26 cellular contexts compared by ENCODE assay signal in genomic region chr11:65035579-65035978, GRCh38.
"Had no signal": no experiment of that assay in that cellular context is flagged by ENCODE, and none has a peak within 500 bp of the region (broad histone marks: within the 10 kb centered on the region; RNA-seq: fewer than 3 reads in every experiment).

No MANE protein-coding gene starts in this region.

- DNase-seq: activated CD4-positive, alpha-beta T cell treated with anti-CD3 and anti-CD28 coated beads for 1 hour; activated CD4-positive, alpha-beta T cell treated with anti-CD3 and anti-CD28 coated beads for 4 hours; activated CD4-positive, alpha-beta T cell treated with anti-CD3 and anti-CD28 coated beads, Interleukin-2, amount 10 ng/mL, durations not matched to agents 7 days and 5 days; activated CD4-positive, alpha-beta T cell treated with anti-CD3 and anti-CD28 coated beads, Interleukin-2, amount 50 U/mL, for 4 hours; activated CD8-positive, alpha-beta memory T cell treated with anti-CD3 and anti-CD28 coated beads for 24 hours; activated CD8-positive, alpha-beta T cell treated with anti-CD3 and anti-CD28 coated beads for 36 hours; activated effector memory CD4-positive, alpha-beta T cell treated with Interleukin-2 at 50 U/mL for 16 hours; activated gamma-delta T cell treated with Interleukin-2 at 50 U/mL for 16 hours; activated naive CD4-positive, alpha-beta T cell treated with anti-CD3 and anti-CD28 coated beads, Interleukin-2, amount 50 U/mL, for 16 hours; activated naive CD4-positive, alpha-beta T cell treated with Interleukin-2 at 50 U/mL for 16 hours; activated T-cell treated with anti-CD3 and anti-CD28 coated beads, Interleukin-2, amount 50 U/mL, for 4 hours; amygdala; aorta; body of pancreas; caudate nucleus; cortex of kidney; dermis blood vessel endothelial cell; effector CD4-positive, alpha-beta T cell; effector memory CD8-positive, alpha-beta T cell; erythroblast; foreskin keratinocyte; gastrocnemius medialis; glutamatergic neuron; T-helper 2 cell had no signal

- H3K9me3 ChIP-seq: body of pancreas, esophagus muscularis mucosa, gastrocnemius medialis had no signal

- FAIRE-seq: colon had no signal

- H3K4me1 ChIP-seq: foreskin keratinocyte had no signal

- H3K4me3 ChIP-seq: body of pancreas, esophagus muscularis mucosa, gastrocnemius medialis had no signal

- H3K27ac ChIP-seq: body of pancreas, esophagus muscularis mucosa, foreskin keratinocyte, gastrocnemius medialis had no signal
